22 cellular contexts compared by ENCODE assay signal in the genomic region with DNA sequence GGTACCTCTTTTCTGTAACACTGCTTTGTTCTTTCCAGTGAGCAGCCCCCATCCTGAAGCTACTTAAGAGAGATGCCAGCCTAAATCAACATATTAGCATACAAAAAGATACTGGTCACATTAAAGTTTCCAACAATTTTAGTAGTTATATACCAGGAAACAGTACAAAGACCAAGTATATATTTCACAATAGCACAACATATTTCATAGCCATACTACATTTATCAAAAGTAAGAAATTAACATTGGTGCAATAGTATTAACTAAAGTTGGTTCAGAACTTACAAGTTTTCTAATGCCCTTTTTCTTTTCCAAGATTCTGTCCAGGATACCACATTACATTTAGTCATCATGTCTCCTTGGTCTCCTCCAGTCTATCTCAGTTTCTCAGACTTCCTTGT.
"Had no signal": no experiment of that assay in that cellular context is flagged by ENCODE, and none has a peak within 500 bp of the region (broad histone marks: within the 10 kb centered on the region; RNA-seq: fewer than 3 reads in every experiment).

No MANE protein-coding gene starts in this region.

- H3K36me3 ChIP-seq: esophagus squamous epithelium, gastrocnemius medialis, neutrophil, right atrium auricular region, sigmoid colon, stomach, thyroid gland had no signal

- H3K9ac ChIP-seq: parathyroid adenoma had no signal

- H3K27me3 ChIP-seq: esophagus squamous epithelium, gastrocnemius medialis, neutrophil, right atrium auricular region, sigmoid colon, stomach, thyroid gland had no signal

- H3K4me3 ChIP-seq: esophagus squamous epithelium, gastrocnemius medialis, lung, mucosa of descending colon, right atrium auricular region, sigmoid colon, stomach, thyroid gland had no signal

- DNase-seq: cortex of kidney; effector memory CD8-positive, alpha-beta T cell; erythroblast; esophagus squamous epithelium; foreskin fibroblast; gastrocnemius medialis; head of caudate nucleus; mucosa of descending colon; naive B cell; sigmoid colon; stimulated activated CD4-positive, alpha-beta T cell treated with anti-CD3 and anti-CD28 coated beads, Interleukin-2, amount 100 ng/mL, for 24 hours; stimulated activated CD4-positive, alpha-beta T cell treated with anti-CD3 and anti-CD28 coated beads, Interleukin-4, amount 100 ng/mL, for 24 hours; stimulated activated naive CD4-positive, alpha-beta T cell treated with Interleukin-2 at 50 U/mL for 16 hours; stomach; thyroid gland had no signal

- H3K27ac ChIP-seq: esophagus squamous epithelium, gastrocnemius medialis, neutrophil, parathyroid adenoma, right atrium auricular region, sigmoid colon, stomach, thyroid gland had no signal

- H3K4me1 ChIP-seq: esophagus squamous epithelium, gastrocnemius medialis, parathyroid adenoma, right atrium auricular region, sigmoid colon, stomach, thyroid gland had no signal

- H2AFZ ChIP-seq: parathyroid adenoma had no signal

- ATAC-seq: effector memory CD8-positive, alpha-beta T cell; gastrocnemius medialis; left lobe of liver; mucosa of descending colon; natural killer cell treated with Interleukin-12 subunit alpha and Interleukin-12 subunit beta and Interleukin-15 and Interleukin-18, amount 100 ng/mL, for 72 hours; stimulated activated effector memory CD8-positive, alpha-beta T cell treated with anti-CD3 and anti-CD28 coated beads, Interleukin-12 subunit alpha, Interleukin-12 subunit beta, amount 100 ng/mL, for 72 hours had no signal

- H3K79me2 ChIP-seq: parathyroid adenoma had no signal

- H3K9me3 ChIP-seq: esophagus squamous epithelium, gastrocnemius medialis, mucosa of descending colon, neutrophil, right atrium auricular region, sigmoid colon, stomach, thyroid gland had no signal
